ENCODE assay signal across 15 cellular contexts in the genomic region with DNA sequence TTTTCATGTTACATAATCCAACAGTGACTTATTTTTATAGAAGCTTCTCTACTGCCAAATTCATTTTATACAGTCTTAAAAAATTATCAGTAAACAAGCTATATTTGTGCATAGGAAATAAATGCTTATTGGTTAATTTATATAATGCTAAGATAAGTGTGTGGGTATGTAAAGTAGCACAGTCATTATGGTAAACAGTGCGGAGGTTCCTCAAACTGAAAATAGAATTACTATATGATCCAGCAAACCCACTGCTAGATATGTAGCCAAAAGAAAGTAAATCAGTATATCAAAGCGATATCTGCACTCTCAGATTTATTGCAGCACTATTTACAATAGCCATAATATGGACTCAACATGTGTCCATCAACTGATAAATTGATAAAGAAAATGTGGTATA.
DNase-seq lines count a peak whose midpoint lies in the region; ATAC-seq and TF ChIP-seq lines count a peak whose summit lies in the region.
"Had no signal": no experiment of that assay in that cellular context is flagged by ENCODE, and none has a peak within 500 bp of the region (broad histone marks: within the 10 kb centered on the region; RNA-seq: fewer than 3 reads in every experiment).

No MANE protein-coding gene starts in this region.

- H3F3A ChIP-seq in PC-9 (ENCODE audit: insufficient read depth, low read depth): no peaks in the 10 kb centered on the region

- H3K4me2 ChIP-seq in PC-9: peak overlapping the region; percentile 63
- H3K4me2 ChIP-seq: GM23338 had no signal

- no peaks in the 10 kb centered on the region for H3K4me1 Mint-ChIP-seq in type B pancreatic cell (ENCODE audit: unreplicated experiment)
- H3K4me1 Mint-ChIP-seq: GM23338, IgD-negative memory B cell had no signal

- H3K36me3 ChIP-seq in PC-9 (ENCODE audit: low read depth): no peaks in the 10 kb centered on the region
- H3K36me3 ChIP-seq: BE2C had no signal

- no TSS peak for BruUV-seq in PC-9 (replicated peaks; lab: Mats Ljungman, UMichigan)

- H3K79me2 ChIP-seq in PC-9 (ENCODE audit: low read depth): no peaks in the 10 kb centered on the region

- no peak overlapping the region for H3K27ac ChIP-seq in PC-9

- H3K27me3 ChIP-seq in PC-9 (ENCODE audit: insufficient read depth, low read depth): no peaks in the 10 kb centered on the region
- H3K27me3 ChIP-seq: BE2C had no signal

- DNase-seq in PC-9 (no peak), nucleus accumbens (lab: John Stamatoyannopoulos, UW) (no peak), type B pancreatic cell (ENCODE audit: extremely low spot score, unreplicated experiment) (no peak), mucosa of gallbladder (ENCODE audit: low spot score) (no peak)
- DNase-seq: ACHN; BE2C; C1 segment of cervical spinal cord; Caco-2; CD4-positive, alpha-beta T cell; HCEC 1CT had no signal

- TF ChIP-seq CTCF in PC-9 (conservative IDR thresholded peaks at IDR 0.05) (no peak), type B pancreatic cell (conservative IDR thresholded peaks at IDR 0.05) (no peak)

- H3K27ac Mint-ChIP-seq in type B pancreatic cell: no peak overlapping the region
- H3K27ac Mint-ChIP-seq: CD4-positive, alpha-beta T cell; GM23338; IgD-negative memory B cell had no signal

- CTCF ChIA-PET in PC-9 (lab: Charles Lee): no interaction called here

- intact Hi-C loops in PC-9 (cut with micrococcal nuclease; ENCODE audit: unreplicated experiment): no loop called here

- no peaks in the 10 kb centered on the region for H3K4me1 ChIP-seq in PC-9 (replicated peaks; ENCODE audit: insufficient read depth)
- H3K4me1 ChIP-seq: BE2C, Caco-2 had no signal

- no peaks in the 10 kb centered on the region for H3K9me2 ChIP-seq in PC-9 (ENCODE audit: insufficient read depth)

- no peaks in the 10 kb centered on the region for H3K9me3 Mint-ChIP-seq in type B pancreatic cell
- H3K9me3 Mint-ChIP-seq: CD4-positive, alpha-beta T cell; GM23338 had no signal

- no peaks in the 10 kb centered on the region for H3K27me3 Mint-ChIP-seq in type B pancreatic cell
- H3K27me3 Mint-ChIP-seq: IgD-negative memory B cell had no signal

- no peak overlapping the region for H3K4me3 Mint-ChIP-seq in type B pancreatic cell
- H3K4me3 Mint-ChIP-seq: CD4-positive, alpha-beta T cell; GM23338; IgD-negative memory B cell had no signal

- POLR2A ChIA-PET in PC-9 (lab: Charles Lee; ENCODE audit: unreplicated experiment): no interaction called here

- no peaks in the 10 kb centered on the region for H4K20me1 ChIP-seq in PC-9 (ENCODE audit: insufficient read depth)

- H3K9me3 ChIP-seq in PC-9 (ENCODE audit: insufficient read depth, low read depth): no peaks in the 10 kb centered on the region
- H3K9me3 ChIP-seq: BE2C, Caco-2 had no signal

- ATAC-seq in GM19351 (IDR thresholded peaks at IDR 0.05; ENCODE audit: unreplicated experiment): peak; percentile 54
- peak; percentile 57 for ATAC-seq in HG02885 (IDR thresholded peaks at IDR 0.05; ENCODE audit: poor library complexity, unreplicated experiment)
- ATAC-seq: GM23338, HepG2 had no signal

- peak overlapping the region; percentile 39; the same call in 1 of the 2 replicates for H3K4me3 ChIP-seq in PC-9
- H3K4me3 ChIP-seq: GM23338 had no signal

- H2AFZ ChIP-seq in PC-9: no peak overlapping the region
- H2AFZ ChIP-seq: GM23338 had no signal

- H3K36me3 Mint-ChIP-seq in type B pancreatic cell: peaks cover 8% of the 10 kb centered on the region
- H3K36me3 Mint-ChIP-seq: IgD-negative memory B cell had no signal
